Comparison of ENCODE assay signal across 12 cellular contexts in the genomic region with DNA sequence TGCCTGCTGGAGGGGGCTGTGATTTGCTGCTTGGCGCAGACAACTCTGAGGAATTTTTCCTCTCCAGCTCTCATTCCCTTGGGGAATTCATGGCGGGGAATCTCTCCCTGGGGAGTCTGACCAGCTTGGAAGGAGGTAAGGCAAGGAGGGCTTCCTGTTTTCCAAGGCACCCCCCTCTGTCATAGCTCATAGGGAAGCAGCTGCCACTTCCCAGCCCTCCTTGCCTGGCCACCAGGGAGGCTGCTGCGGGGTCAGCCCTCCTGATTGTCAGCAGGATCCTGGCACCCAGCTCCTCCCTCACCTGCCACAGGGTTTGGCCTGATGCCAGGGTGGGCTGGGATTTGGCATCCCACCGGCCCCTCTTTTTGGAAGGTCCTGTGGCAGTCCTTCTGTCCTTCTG.
DNase-seq lines count a peak whose midpoint lies in the region; ATAC-seq and TF ChIP-seq lines count a peak whose summit lies in the region.
"Had no signal": no experiment of that assay in that cellular context is flagged by ENCODE, and none has a peak within 500 bp of the region (broad histone marks: within the 10 kb centered on the region; RNA-seq: fewer than 3 reads in every experiment).

No MANE protein-coding gene starts in this region.

- H3K4me1 Mint-ChIP-seq in WTC11, result peaks cover 64% of the 10 kb centered on the region

- H3K9me3 Mint-ChIP-seq in WTC11, result no peaks in the 10 kb centered on the region
- H3K9me3 Mint-ChIP-seq: activated naive CD8-positive, alpha-beta T cell treated with anti-CD3 and anti-CD28 coated beads, Interleukin-2, amount 10 ng/mL, durations not matched to agents 7 days and 5 days; effector memory CD8-positive, alpha-beta T cell; T-cell had no signal

- TF ChIP-seq CTCF in WTC11 (IDR thresholded peaks at IDR 0.05), result no peak

- no peaks in the 10 kb centered on the region; the same call in 1 of the 2 replicates for H3K27me3 Mint-ChIP-seq in WTC11 (ENCODE audit: low read depth)

- H3K4me3 Mint-ChIP-seq in WTC11, result peak overlapping the region; percentile 15; the same call in 1 of the 2 replicates
- H3K4me3 Mint-ChIP-seq: activated naive CD8-positive, alpha-beta T cell treated with anti-CD3 and anti-CD28 coated beads, Interleukin-2, amount 10 ng/mL, durations not matched to agents 7 days and 5 days; effector memory CD8-positive, alpha-beta T cell; T-cell had no signal

- H3K9ac ChIP-seq in HUES64 (ENCODE audit: low read depth, low read length) (peak overlapping the region; percentile 42), subcutaneous abdominal adipose tissue (ENCODE audit: low read length in 5 of 5) (no peak overlapping the region)

- POLR2A ChIA-PET in WTC11 (lab: Charles Lee), result no interaction called here

- ATAC-seq in WTC11, result peak; percentile 52
- no peak for ATAC-seq in GM18873 (IDR thresholded peaks at IDR 0.05; ENCODE audit: low FRiP score, unreplicated experiment)
- ATAC-seq in GM21717 (IDR thresholded peaks at IDR 0.05; ENCODE audit: unreplicated experiment), result no peak
- ATAC-seq: effector memory CD8-positive, alpha-beta T cell had no signal

- peak overlapping the region; percentile 74 for H3K27ac Mint-ChIP-seq in WTC11
- H3K27ac Mint-ChIP-seq: activated naive CD8-positive, alpha-beta T cell treated with anti-CD3 and anti-CD28 coated beads, Interleukin-2, amount 10 ng/mL, durations not matched to agents 7 days and 5 days; T-cell had no signal

- peaks cover 42% of the 10 kb centered on the region for H3K4me1 ChIP-seq in HUES64 (ENCODE audit: insufficient read depth, low read length)
- H3K4me1 ChIP-seq in subcutaneous abdominal adipose tissue (ENCODE audit: control insufficient read depth in 5 of 5, insufficient read depth in 5 of 5, low read length in 5 of 5), result peaks cover 20 to 79% (median 44%) of the 10 kb centered on the region in 5 donors

- 48% methylated on average over 3 of the region's 4 CpGs for WGBS in HUES64

- H3K36me3 Mint-ChIP-seq in WTC11, result no peaks in the 10 kb centered on the region
- H3K36me3 Mint-ChIP-seq: activated naive CD8-positive, alpha-beta T cell treated with anti-CD3 and anti-CD28 coated beads, Interleukin-2, amount 10 ng/mL, durations not matched to agents 7 days and 5 days; T-cell had no signal

- H3K36me3 ChIP-seq in HUES64 (ENCODE audit: insufficient read depth, low read length) (no peaks in the 10 kb centered on the region), subcutaneous abdominal adipose tissue (ENCODE audit: control insufficient read depth in 5 of 5, insufficient read depth in 5 of 5, low read length in 5 of 5) (no peaks in the 10 kb centered on the region)

- CTCF ChIA-PET in WTC11 (lab: Charles Lee), result interaction anchor here (0.7 to 3.5 kb wide), 12 partner anchors 15 to 148 kb away, joined by 3 to 18 read pairs (median 5); no protein-coding TSS in a partner anchor

- H3K27ac ChIP-seq in HUES64 (ENCODE audit: low read depth, low read length) (peak overlapping the region; percentile 62; the same call in 1 of the 2 replicates), subcutaneous abdominal adipose tissue (ENCODE audit: low read depth, low read length) (no peak overlapping the region)

- H3K9me3 ChIP-seq in HUES64 (ENCODE audit: insufficient read depth, low read depth, low read length) (no peaks in the 10 kb centered on the region), subcutaneous abdominal adipose tissue (ENCODE audit: control insufficient read depth in 5 of 5, low read length in 5 of 5) (no peaks in the 10 kb centered on the region)

- DNase-seq in WTC11 (ENCODE audit: low spot score), result peak; percentile 53
- DNase-seq in hepatic stellate cell (ENCODE audit: low spot score), result peak; percentile 88
- DNase-seq in ecto neural progenitor cell (ENCODE audit: low spot score), result no peak
- DNase-seq: activated CD8-positive, alpha-beta memory T cell treated with anti-CD3 and anti-CD28 coated beads for 24 hours; activated naive CD8-positive, alpha-beta T cell treated with anti-CD3 and anti-CD28 coated beads, Interleukin-2, amount 10 ng/mL, durations not matched to agents 7 days and 5 days; effector memory CD8-positive, alpha-beta T cell; NK-92 treated with Interleukin-12 subunit alpha and Interleukin-12 subunit beta, amount 100 ng/mL, for 24 hours; T-cell had no signal

- no peak overlapping the region for H3K4me3 ChIP-seq in HUES64 (ENCODE audit: low read length)
- peak overlapping the region in 3 of 5 donors; percentile 17 to 31 (median 17) for H3K4me3 ChIP-seq in subcutaneous abdominal adipose tissue (ENCODE audit: low read depth in 1 of 5, low read length in 5 of 5)

- H3K27me3 ChIP-seq in HUES64 (ENCODE audit: insufficient read depth, low read length), result no peaks in the 10 kb centered on the region
- H3K27me3 ChIP-seq in subcutaneous abdominal adipose tissue (ENCODE audit: control insufficient read depth in 5 of 5, insufficient read depth in 4 of 5, low read length in 5 of 5), result no peaks in the 10 kb centered on the region

TF ChIP-seq in WTC11, 78 proteins besides CTCF, POLR2A, EP300 and RAD21:
- TF ChIP-seq, protein P1, sequence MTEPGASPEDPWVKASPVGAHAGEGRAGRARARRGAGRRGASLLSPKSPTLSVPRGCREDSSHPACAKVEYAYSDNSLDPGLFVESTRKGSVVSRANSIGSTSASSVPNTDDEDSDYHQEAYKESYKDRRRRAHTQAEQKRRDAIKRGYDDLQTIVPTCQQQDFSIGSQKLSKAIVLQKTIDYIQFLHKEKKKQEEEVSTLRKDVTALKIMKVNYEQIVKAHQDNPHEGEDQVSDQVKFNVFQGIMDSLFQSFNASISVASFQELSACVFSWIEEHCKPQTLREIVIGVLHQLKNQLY (CRISPR knock-in tag; IDR thresholded peaks at IDR 0.05), result no peak
- TF ChIP-seq ZNF423 (CRISPR knock-in tag; IDR thresholded peaks at IDR 0.05), result peak; percentile 76
- no peak for TF ChIP-seq TEAD1 (CRISPR knock-in tag; IDR thresholded peaks at IDR 0.05)
- no peak for TF ChIP-seq CBFB (CRISPR knock-in tag; IDR thresholded peaks at IDR 0.05; ENCODE audit: low read depth)
